24 cellular contexts compared by ENCODE assay signal in genomic region chr19:32735936-32736335, GRCh38. TPM values are rescaled to one million over a fixed set of nuclear protein-coding genes. Genes with fewer than 3 reads are reported as not detected.
"Had no signal": no experiment of that assay in that cellular context is flagged by ENCODE, and none has a peak within 500 bp of the region (broad histone marks: within the 10 kb centered on the region; RNA-seq: fewer than 3 reads in every experiment).

No MANE protein-coding gene starts in this region.

- DNase-seq: IMR-90; Kasumi-1; MM.1S; NCI-H1092 treated with DMSO at 0.1 percent for 48 hours; NCI-H1436; NCI-H1930; NCI-H2081; NCI-H2107; NCI-H2227 treated with DMSO at 0.1 percent for 48 hours; NCI-H526; NCI-H82; NK-92 treated with Interleukin-12 subunit alpha and Interleukin-12 subunit beta, amount 100 ng/mL, for 24 hours; PC-3; SHP77; SK-N-SH; SW 1271; T-cell had no signal

- H3K9me3 Mint-ChIP-seq: T-cell had no signal

- H3K9me3 ChIP-seq: SK-N-SH had no signal

- H3K27ac Mint-ChIP-seq: T-cell had no signal

- FAIRE-seq: HepG2 had no signal

- H3K27ac ChIP-seq: KMS-11, RWPE1 had no signal

- H3K4me2 ChIP-seq: KMS-11, SK-N-SH had no signal

- H3K36me3 Mint-ChIP-seq: T-cell had no signal

- ATAC-seq: HepG2, Panc1, PC-3, T-cell had no signal

- H3K4me3 Mint-ChIP-seq: T-cell had no signal

- H3K9ac ChIP-seq: KMS-11, SK-N-SH had no signal

- H3K4me1 Mint-ChIP-seq: T-cell had no signal

RNA-seq across cellular contexts. Expression of gene TDRD12, which starts 16.4 kb away (rescaled TPM):
- total RNA-seq: NCI-H460, OCI-LY7, PC-3, SK-MEL-5 had no signal
